Comparison of ENCODE assay signal across 9 cellular contexts in genomic region chr14:73283592-73284379, GRCh38. TPM values are rescaled to one million over a fixed set of nuclear protein-coding genes. Genes with fewer than 3 reads are reported as not detected.
DNase-seq lines count a peak whose midpoint lies in the region; ATAC-seq and TF ChIP-seq lines count a peak whose summit lies in the region.
"Had no signal": no experiment of that assay in that cellular context is flagged by ENCODE, and none has a peak within 500 bp of the region (broad histone marks: within the 10 kb centered on the region; RNA-seq: fewer than 3 reads in every experiment).

No MANE protein-coding gene starts in this region.

- DNase-seq in GM23248, result peak; percentile 53
- peak; percentile 70 to 83 for DNase-seq in NCI-H524 (lab: John Stamatoyannopoulos, UW)
- DNase-seq in fibroblast of gingiva (ENCODE audit: low read depth), result peak; percentile 34
- DNase-seq in osteoblast (ENCODE audit: insufficient read length, low spot score, missing footprints), result no peak
- DNase-seq in activated gamma-delta T cell treated with Interleukin-2 at 50 U/mL for 16 hours, result no peak
- DNase-seq in NK-92 (lab: John Stamatoyannopoulos, UW; ENCODE audit: unreplicated experiment), result no peak
- DNase-seq in T-helper 9 cell, result no peak
- DNase-seq: glutamatergic neuron had no signal

- H2AFZ ChIP-seq in GM23248 (no peak overlapping the region), osteoblast (ENCODE audit: low read length) (no peak overlapping the region)

- H3K27me3 ChIP-seq in GM23248 (replicated peaks; ENCODE audit: insufficient read depth) (no peaks in the 10 kb centered on the region), osteoblast (ENCODE audit: insufficient read depth, low read length) (no peaks in the 10 kb centered on the region)

- H3K4me2 ChIP-seq in GM23248 (ENCODE audit: unreplicated experiment) (no peak overlapping the region), osteoblast (ENCODE audit: insufficient read depth, low read length) (no peak overlapping the region)

- H3K79me2 ChIP-seq in GM23248 (ENCODE audit: insufficient read depth) (peaks cover 45% of the 10 kb centered on the region), osteoblast (ENCODE audit: insufficient read depth, low read length) (peaks cover 15% of the 10 kb centered on the region)

- in situ Hi-C loops in GM23248 (cut with MboI), result no loop called here

- H3K4me3 ChIP-seq in GM23248, result no peak overlapping the region
- no peak overlapping the region for H3K4me3 ChIP-seq in osteoblast (ENCODE audit: insufficient read depth, low read length)

- peak; percentile 36 for TF ChIP-seq CTCF in osteoblast (IDR thresholded peaks at IDR 0.05; ENCODE audit: extremely low read depth, low read depth, low read length)

- H4K20me1 ChIP-seq in GM23248 (ENCODE audit: insufficient read depth) (no peaks in the 10 kb centered on the region), osteoblast (ENCODE audit: insufficient read depth, low read length) (peaks cover 5% of the 10 kb centered on the region)

- H3K4me1 ChIP-seq in GM23248 (ENCODE audit: insufficient read depth) (peaks cover 5% of the 10 kb centered on the region; the same call in 1 of the 2 replicates), osteoblast (ENCODE audit: insufficient read depth, low read length) (peaks cover 6% of the 10 kb centered on the region)

- H3K27ac ChIP-seq in GM23248 (no peak overlapping the region), osteoblast (ENCODE audit: low read depth, low read length) (no peak overlapping the region)

- WGBS in GM23248 (ENCODE audit: low coverage in 1 of 2, low lambda C conversion rate in 2 of 2, missing lambda C conversion rate in 2 of 2), 2 experiments, result 44 to 46% methylated on average over 12 of the region's 12 CpGs

- H3F3A ChIP-seq in GM23248 (ENCODE audit: insufficient read depth), result peaks cover 58% of the 10 kb centered on the region

- H3K9me3 ChIP-seq in GM23248 (ENCODE audit: low read depth), result no peaks in the 10 kb centered on the region
- H3K9me3 ChIP-seq in osteoblast (ENCODE audit: low read depth, low read length), result no peaks in the 10 kb centered on the region

- H3K9me2 ChIP-seq in GM23248 (ENCODE audit: insufficient read depth), result no peaks in the 10 kb centered on the region

- H3K36me3 ChIP-seq in GM23248 (ENCODE audit: low read depth) (peaks cover 77% of the 10 kb centered on the region), osteoblast (ENCODE audit: insufficient read depth, low read length) (peaks cover 86% of the 10 kb centered on the region)

- no peak for ATAC-seq in GM21723 (IDR thresholded peaks at IDR 0.05; ENCODE audit: unreplicated experiment)

- H3K9ac ChIP-seq in GM23248, result no peak overlapping the region

RNA-seq across cellular contexts. Expression of gene PAPLN, which starts 46.5 kb away (rescaled TPM):
- total RNA-seq in GM23248 (2014; rRNA removed; shearing (Covaris generic)), result 0.22 and 1.0 TPM in 2 replicates
- polyA plus RNA-seq in GM23248 (2016; fragmentation: Nextera tagmentation; extraction: Ambion mirVana), result 0.51 and 0.98 TPM in 2 replicates
- 5.3 and 5.8 TPM in 2 replicates for total RNA-seq in osteoblast

Comparison
In these comparisons a context has a peak if more than half of its experiments do, and no peak if none do; other contexts are left out.
1. DNase-seq: peak in GM23248 (single experiment), NCI-H524 (2 of 2) and fibroblast of gingiva (single experiment); none in osteoblast (single experiment), activated gamma-delta T cell treated with Interleukin-2 at 50 U/mL for 16 hours (single experiment), NK-92 (single experiment) and T-helper 9 cell (single experiment).